In the genomic region with DNA sequence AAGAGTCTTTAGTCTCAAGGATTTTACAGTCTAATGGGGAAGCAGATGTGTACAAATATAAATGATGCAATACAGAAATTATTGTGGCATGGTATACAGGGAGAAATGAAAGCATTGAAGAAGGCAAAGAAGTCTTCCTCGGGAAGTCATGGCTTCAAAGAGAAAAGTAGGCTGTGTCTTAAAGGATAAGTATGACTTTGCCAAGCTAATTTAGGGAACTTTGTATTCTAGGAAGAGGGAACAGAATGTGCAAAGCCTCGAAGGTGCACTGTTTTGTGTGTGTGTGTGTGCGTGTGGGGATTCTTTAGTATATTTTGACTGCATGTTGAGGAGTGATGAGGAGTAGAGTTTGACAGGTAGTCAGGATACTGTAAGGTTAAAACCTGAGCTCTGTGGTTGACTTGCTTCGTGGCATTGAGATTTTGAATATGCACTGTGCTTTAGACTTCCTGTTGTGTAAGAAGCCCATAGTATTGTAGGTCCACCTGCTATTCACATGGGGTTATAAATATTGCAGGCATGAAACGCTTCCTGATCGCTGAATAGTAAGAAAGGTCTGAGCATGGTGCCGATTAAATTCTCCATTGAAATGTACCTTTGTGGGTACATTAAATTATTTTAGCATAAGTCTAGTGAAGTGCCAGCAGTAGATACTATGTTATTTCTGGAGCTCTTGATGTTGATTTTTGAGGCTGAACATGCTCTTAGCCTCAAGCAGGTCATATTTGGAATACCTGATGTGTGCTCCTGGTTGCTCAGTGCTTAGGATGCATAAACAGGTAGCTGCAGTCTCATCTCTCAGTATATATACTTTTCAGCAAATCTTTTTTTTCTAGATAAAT, we compare ENCODE assay signal across 9 cellular contexts. TPM values are rescaled to one million over a fixed set of nuclear protein-coding genes. Genes with fewer than 3 reads are reported as not detected.
DNase-seq lines count a peak whose midpoint lies in the region; ATAC-seq, FAIRE-seq and TF ChIP-seq lines count a peak whose summit lies in the region.
"Had no signal": no experiment of that assay in that cellular context is flagged by ENCODE, and none has a peak within 500 bp of the region (broad histone marks: within the 10 kb centered on the region; RNA-seq: fewer than 3 reads in every experiment).

No MANE protein-coding gene starts in this region.

- H3K4me2 ChIP-seq in SK-N-SH, result no peak overlapping the region
- peak overlapping the region; percentile 24; the same call in 1 of the 2 replicates for H3K4me2 ChIP-seq in KMS-11
- H3K4me2 ChIP-seq in K562 (ENCODE audit: insufficient read depth, low read length), result peak overlapping the region; percentile 93

- H3K79me2 ChIP-seq in SK-N-SH (ENCODE audit: insufficient read depth) (peaks cover 86% of the 10 kb centered on the region), KMS-11 (ENCODE audit: insufficient read depth, low read depth) (peaks cover 90% of the 10 kb centered on the region), K562 (ENCODE audit: control insufficient read depth, insufficient read depth, low read length) (peaks cover 100% of the 10 kb centered on the region)

- H3K9me2 ChIP-seq in SK-N-SH, result no peaks in the 10 kb centered on the region

- H3K27me3 Mint-ChIP-seq in stimulated activated naive CD8-positive, alpha-beta T cell treated with anti-CD3 and anti-CD28 coated beads, Interleukin-15, Interleukin-2, amounts not matched to agents 100 ng/mL and 50 ng/mL, for 24 hours, result no peaks in the 10 kb centered on the region

- H3K27me3 ChIP-seq in SK-N-SH (ENCODE audit: insufficient read depth), result no peaks in the 10 kb centered on the region
- H3K27me3 ChIP-seq in KMS-11 (ENCODE audit: insufficient read depth, low read depth), result no peaks in the 10 kb centered on the region
- no peaks in the 10 kb centered on the region for H3K27me3 ChIP-seq in K562 (ENCODE audit: control insufficient read depth in 2 of 2, insufficient read depth in 2 of 2, low read length in 2 of 2)

- DNase-seq in SK-N-SH, result no peak
- no peak for DNase-seq in K562 (ENCODE audit: extremely low read depth in 1 of 4, low spot score in 3 of 4)
- DNase-seq in SHP77 treated with DMSO at 0.1 percent for 48 hours (lab: John Stamatoyannopoulos, UW), result no peak
- DNase-seq: NK-92 treated with Interleukin-12 subunit alpha and Interleukin-12 subunit beta, amount 100 ng/mL, for 24 hours had no signal

- H3K27ac Mint-ChIP-seq in stimulated activated naive CD8-positive, alpha-beta T cell treated with anti-CD3 and anti-CD28 coated beads, Interleukin-15, Interleukin-2, amounts not matched to agents 100 ng/mL and 50 ng/mL, for 24 hours, result peak overlapping the region; percentile 99

- H3K9me1 ChIP-seq in K562 (ENCODE audit: control insufficient read depth, insufficient read depth, low read length), result no peaks in the 10 kb centered on the region

- CTCF ChIA-PET in SK-N-SH (lab: Yijun Ruan, JAX) (interaction anchor here (0.7 to 2.7 kb wide), 5 partner anchors 23 to 238 kb away, joined by 3 to 15 read pairs (median 3); no protein-coding TSS in a partner anchor), K562 (lab: Yijun Ruan, JAX; ENCODE audit: low intra/inter-chr PET ratio) (no interaction called here)

- no peak overlapping the region for H2AFZ ChIP-seq in SK-N-SH (ENCODE audit: low read depth)
- H2AFZ ChIP-seq in KMS-11 (ENCODE audit: low read depth), result no peak overlapping the region
- no peak overlapping the region; the same call in 1 of the 2 replicates for H2AFZ ChIP-seq in K562 (ENCODE audit: low read depth, low read length)

- intact Hi-C loops in K562 (cut with micrococcal nuclease), result no loop called here

- POLR2A ChIA-PET in SK-N-SH (lab: Yijun Ruan, JAX) (no interaction called here), K562 (lab: Yijun Ruan, JAX) (interaction anchor here (0.5 to 7.7 kb wide), 6 partner anchors 10 to 267 kb away, joined by 3 to 61 read pairs (median 4); no protein-coding TSS in a partner anchor)

- ATAC-seq in SK-N-SH treated with all-trans-retinoic acid at 6 μM for 48 hours (no peak), K562 (no peak), GM21381 (IDR thresholded peaks at IDR 0.05; ENCODE audit: unreplicated experiment) (no peak), HG03342 (IDR thresholded peaks at IDR 0.05; ENCODE audit: unreplicated experiment) (no peak)

- TF ChIP-seq RAD21 in SK-N-SH (IDR thresholded peaks at IDR 0.05; ENCODE audit: low read length) (no peak), K562 (CRISPR knock-in tag; conservative IDR thresholded peaks at IDR 0.05 in 1 of 2, IDR thresholded peaks at IDR 0.05 in 1 of 2) (no peak)

- H3K36me3 Mint-ChIP-seq in stimulated activated naive CD8-positive, alpha-beta T cell treated with anti-CD3 and anti-CD28 coated beads, Interleukin-15, Interleukin-2, amounts not matched to agents 100 ng/mL and 50 ng/mL, for 24 hours (ENCODE audit: low read depth), result peaks cover 56% of the 10 kb centered on the region

- H3K4me1 ChIP-seq in SK-N-SH (ENCODE audit: control insufficient read depth in 1 of 2, insufficient read depth in 2 of 2, low read depth in 1 of 2, low read length in 1 of 2) (peaks cover 24 to 55% of the 10 kb centered on the region in 2 experiments; a peak in 3 of 4 replicates), KMS-11 (ENCODE audit: low read depth, poor library complexity, severe bottlenecking) (peaks cover 83% of the 10 kb centered on the region), K562 (replicated peaks in 1 of 2; ENCODE audit: control insufficient read depth in 2 of 2, insufficient read depth in 2 of 2, low read length in 2 of 2) (peaks cover 34 to 77% of the 10 kb centered on the region in 2 experiments)

- H3K4me1 Mint-ChIP-seq in stimulated activated naive CD8-positive, alpha-beta T cell treated with anti-CD3 and anti-CD28 coated beads, Interleukin-15, Interleukin-2, amounts not matched to agents 100 ng/mL and 50 ng/mL, for 24 hours (ENCODE audit: low read depth), result peaks cover 100% of the 10 kb centered on the region

- H3K9me3 ChIP-seq in SK-N-SH (no peaks in the 10 kb centered on the region), K562 (replicated peaks; ENCODE audit: control insufficient read depth, insufficient read depth, low read depth, low read length) (no peaks in the 10 kb centered on the region)

- H3K9ac ChIP-seq in SK-N-SH, result no peak overlapping the region
- H3K9ac ChIP-seq in KMS-11, result no peak overlapping the region
- peak overlapping the region in 1 of 2 experiments; percentile 83; a peak in 2 of 4 replicates for H3K9ac ChIP-seq in K562 (ENCODE audit: insufficient read depth in 1 of 2, low read depth in 2 of 2, low read length in 2 of 2)

- H3K4me3 ChIP-seq in SK-N-SH (ENCODE audit: low read depth in 2 of 2, low read length in 1 of 2) (no peak overlapping the region), KMS-11 (IDR thresholded peaks at IDR 0.05; ENCODE audit: insufficient read depth, low read depth, low read length) (no peak overlapping the region), K562 (0 out of 2 replicates have a peak overlapping the region, but pooled peaks have one; percentile 0)

- 96% methylated on average over 7 of the region's 7 CpGs for WGBS in SK-N-SH (ENCODE audit: low lambda C conversion rate)
- 20% methylated on average over 7 of the region's 7 CpGs for WGBS in K562 (ENCODE audit: insufficient coverage, low coverage, missing lambda C conversion rate)

- no TSS peak for BruUV-seq in K562 (replicated peaks; lab: Mats Ljungman, UMichigan)

- FAIRE-seq in K562 (lab: Jason Lieb, UNC), result no peak

- no peak for TF ChIP-seq POLR2A in K562 (conservative IDR thresholded peaks at IDR 0.05)

- no peak for TF ChIP-seq CTCF in SK-N-SH (IDR thresholded peaks at IDR 0.05)
- TF ChIP-seq CTCF in KMS-11 (conservative IDR thresholded peaks at IDR 0.05; ENCODE audit: low read depth, low read length), result no peak
- TF ChIP-seq CTCF in K562 (IDR thresholded peaks at IDR 0.05 in 2 of 3, conservative IDR thresholded peaks at IDR 0.05 in 1 of 3; ENCODE audit: insufficient read depth in 2 of 3, low read depth in 1 of 3, low read length in 3 of 3), result no peak

- TF ChIP-seq EP300 in SK-N-SH (IDR thresholded peaks at IDR 0.05; ENCODE audit: borderline replicate concordance in 1 of 2, low read depth in 1 of 2, low read length in 1 of 2) (no peak), K562 (IDR thresholded peaks at IDR 0.05; ENCODE audit: low read length) (no peak)

- H3K27ac ChIP-seq in SK-N-SH (ENCODE audit: low read depth in 2 of 2, low read length in 1 of 2) (no peak overlapping the region), KMS-11 (no peak overlapping the region; the same call in 1 of the 2 replicates), K562 (ENCODE audit: extremely low read depth, low read depth, low read length) (peak overlapping the region; percentile 95)

- H4K20me1 ChIP-seq in SK-N-SH (ENCODE audit: insufficient read depth) (no peaks in the 10 kb centered on the region), KMS-11 (ENCODE audit: insufficient read depth) (no peaks in the 10 kb centered on the region), K562 (replicated peaks; ENCODE audit: control insufficient read depth, insufficient read depth, low read length) (no peaks in the 10 kb centered on the region)

- peak overlapping the region; percentile 86 for H3K4me3 Mint-ChIP-seq in stimulated activated naive CD8-positive, alpha-beta T cell treated with anti-CD3 and anti-CD28 coated beads, Interleukin-15, Interleukin-2, amounts not matched to agents 100 ng/mL and 50 ng/mL, for 24 hours

- H3K9me3 Mint-ChIP-seq in stimulated activated naive CD8-positive, alpha-beta T cell treated with anti-CD3 and anti-CD28 coated beads, Interleukin-15, Interleukin-2, amounts not matched to agents 100 ng/mL and 50 ng/mL, for 24 hours, result no peaks in the 10 kb centered on the region

- H3F3A ChIP-seq in SK-N-SH (replicated peaks; ENCODE audit: insufficient read depth), result peaks cover 24% of the 10 kb centered on the region

- no peaks in the 10 kb centered on the region for H3K36me3 ChIP-seq in SK-N-SH (replicated peaks in 1 of 2; ENCODE audit: control insufficient read depth in 1 of 2, insufficient read depth in 2 of 2, low read length in 1 of 2)
- H3K36me3 ChIP-seq in KMS-11 (ENCODE audit: insufficient read depth), result no peaks in the 10 kb centered on the region
- peaks cover 44% of the 10 kb centered on the region for H3K36me3 ChIP-seq in K562 (ENCODE audit: control insufficient read depth, insufficient read depth, low read length)

- in situ Hi-C loops in K562 (cut with MboI), result no loop called here

RNA-seq across cellular contexts. Expression of gene SMAP2, which starts 8.0 kb away (rescaled TPM):
- polyA plus RNA-seq in SK-N-SH (2012; rRNA removed) (11.2 and 12.7 TPM in 2 replicates), K562 (2011; rRNA removed) (114 and 124 TPM in 2 replicates), K562 (2014; fragmentation: Illumina TruSeq; extraction: Trizol) (173 and 212 TPM in 2 replicates), K562 (2014; fragmentation: Nextera tagmentation; extraction: Ambion mirVana) (10 to 100 TPM; 38.7 to 47.3 TPM), K562 (2014; rRNA removed) (89.4 and 94.7 TPM in 2 replicates)
- 11.5 and 12.3 TPM in 2 replicates for polyA plus RNA-seq in SK-N-SH (2012; cell fraction: cytosol; rRNA removed)
- 13.2 and 15.8 TPM in 2 replicates for polyA plus RNA-seq in SK-N-SH (2012; cell fraction: nucleus; rRNA removed)
- 77.4 and 118 TPM in 2 replicates for total RNA-seq in K562 (2011; cell fraction: chromatin; rRNA removed; ENCODE audit: low replicate concordance)
- total RNA-seq in K562 (2011; cell fraction: nucleolus; rRNA removed), result 37.0 and 50.1 TPM in 2 replicates
- total RNA-seq in K562 (2011; cell fraction: nucleoplasm; rRNA removed), result 81.5 and 109 TPM in 2 replicates
- total RNA-seq in K562 (2014; rRNA removed) (80.1 and 98.2 TPM in 2 replicates), K562 (2014; rRNA removed; fragmentation: Illumina TruSeq; extraction: Trizol) (94.1 and 101 TPM in 2 replicates), K562 (2015; rRNA removed; fragmentation: Illumina TruSeq; extraction: Trizol) (89.1 and 92.4 TPM in 2 replicates), K562 (2021) (109 and 117 TPM in 2 replicates)
- 98.8 and 132 TPM in 2 replicates for polyA plus RNA-seq in K562 (2011; cell fraction: cytosol; rRNA removed)
- polyA plus RNA-seq in K562 (2011; cell fraction: nucleus; rRNA removed), result 81.2 and 89.1 TPM in 2 replicates
- 100 and 128 TPM in 2 replicates for polyA plus RNA-seq in K562 (2012)
- 129 and 160 TPM in 2 replicates for polyA minus RNA-seq in K562 (2011; rRNA and poly(A)+ RNA removed)
- polyA minus RNA-seq in K562 (2011; cell fraction: cytosol; rRNA and poly(A)+ RNA removed), result 71.4 and 74.3 TPM in 2 replicates
- 28.4 and 48.0 TPM in 2 replicates for polyA minus RNA-seq in K562 (2011; cell fraction: nucleus; rRNA and poly(A)+ RNA removed)

Comparison
In these comparisons a context has a peak if more than half of its experiments do, and no peak if none do; other contexts are left out.
1. Of the 27 proteins assayed by ChIP-seq in both K562 and SK-N-SH: peak only in K562: ELF1 and GABPA; only in SK-N-SH: MAX; in both: none; in neither: 22; mixed calls (peak in some experiments, not most) for 2.